In the genomic region with DNA sequence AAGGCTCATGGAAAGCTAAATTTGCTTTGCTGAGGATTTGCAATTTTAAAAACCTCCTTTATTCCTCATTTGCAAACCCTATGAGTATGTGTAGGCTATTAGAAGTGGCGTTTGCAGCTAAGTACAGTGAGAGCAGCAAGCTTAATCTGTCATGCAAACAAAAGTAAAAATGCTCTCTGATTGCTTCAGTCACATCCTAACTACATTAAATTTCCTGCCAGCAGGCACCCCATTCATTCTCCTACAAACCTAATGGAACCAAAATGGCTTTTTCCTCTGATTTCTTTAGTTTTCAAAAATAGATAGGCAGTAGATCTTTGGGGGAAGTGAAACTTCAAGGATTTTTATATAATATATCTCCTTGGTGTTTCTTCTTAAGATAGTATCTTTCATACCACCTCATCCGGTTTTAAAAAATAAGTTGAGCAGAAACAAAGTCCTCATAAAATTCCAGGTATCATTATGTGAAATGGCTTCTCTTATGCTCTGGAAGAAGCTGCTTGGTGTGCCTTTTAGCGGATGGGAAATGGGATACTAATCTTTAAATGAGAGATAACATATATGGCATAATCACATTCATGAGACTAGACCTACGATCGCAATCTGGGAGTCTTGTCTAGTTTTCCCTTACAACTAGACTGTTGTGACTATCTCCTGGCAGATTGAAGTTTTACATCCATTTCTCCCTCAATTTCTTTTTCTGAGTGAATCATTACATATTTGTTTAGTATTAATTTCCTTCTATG, we compare ENCODE assay signal across 20 cellular contexts.
"Had no signal": no experiment of that assay in that cellular context is flagged by ENCODE, and none has a peak within 500 bp of the region (broad histone marks: within the 10 kb centered on the region; RNA-seq: fewer than 3 reads in every experiment).

No MANE protein-coding gene starts in this region.

- H3K4me3 Mint-ChIP-seq: activated naive CD4-positive, alpha-beta T cell treated with anti-CD3 and anti-CD28 coated beads for 36 hours; natural killer cell; stimulated activated naive CD8-positive, alpha-beta T cell treated with anti-CD3 and anti-CD28 coated beads, Interleukin-15, Interleukin-2, amounts not matched to agents 100 ng/mL and 50 ng/mL, for 24 hours; T-helper 2 cell treated with Interferon-gamma antibody and Interleukin-4, amounts not matched to agents 5 μg/mL and 100 μg/mL, for 36 hours had no signal

- H3K36me3 ChIP-seq: cardiac muscle cell had no signal

- H3K9me3 Mint-ChIP-seq: activated naive CD4-positive, alpha-beta T cell treated with anti-CD3 and anti-CD28 coated beads for 36 hours; activated T-helper 2 cell treated with anti-CD3 and anti-CD28 coated beads, Interferon-gamma antibody, Interleukin-2, Interleukin-4, amounts not matched to agents 10 μg/mL and 5 μg/mL and 100 μg/mL, durations not matched to agents 14 hours and 24 hours and 36 hours; natural killer cell; stimulated activated naive CD8-positive, alpha-beta T cell treated with anti-CD3 and anti-CD28 coated beads, Interleukin-15, Interleukin-2, amounts not matched to agents 100 ng/mL and 50 ng/mL, for 24 hours; T-helper 2 cell treated with Interferon-gamma antibody and Interleukin-4, amounts not matched to agents 5 μg/mL and 100 μg/mL, for 36 hours had no signal

- H3K4me1 ChIP-seq: esophagus muscularis mucosa, left ventricle myocardium inferior, suprapubic skin, upper lobe of left lung had no signal

- H3K9me3 ChIP-seq: esophagus muscularis mucosa, left ventricle myocardium inferior, suprapubic skin, upper lobe of left lung had no signal

- ATAC-seq: natural killer cell, right cardiac atrium had no signal

- DNase-seq: activated CD4-positive, alpha-beta T cell treated with anti-CD3 and anti-CD28 coated beads, Interleukin-2, amount 50 U/mL, for 4 hours; activated CD4-positive, CD25-positive, alpha-beta regulatory T cell treated with anti-CD3 and anti-CD28 coated beads, Interleukin-2, amount 50 U/mL, for 72 hours; activated naive CD4-positive, alpha-beta T cell treated with anti-CD3 and anti-CD28 coated beads for 36 hours; left ventricle myocardium inferior; mesenchymal stem cell; natural killer cell; posterior cingulate gyrus; right cardiac atrium; small intestine; stimulated activated CD4-positive, alpha-beta T cell treated with anti-CD3 and anti-CD28 coated beads, Interleukin-4, amount 100 ng/mL, for 4 hours; stimulated activated CD8-positive, alpha-beta memory T cell treated with anti-CD3 and anti-CD28 coated beads, Interleukin-4, amount 100 ng/mL, for 48 hours; upper lobe of left lung had no signal

- H3K27ac Mint-ChIP-seq: activated naive CD4-positive, alpha-beta T cell treated with anti-CD3 and anti-CD28 coated beads for 36 hours; activated T-helper 2 cell treated with anti-CD3 and anti-CD28 coated beads, Interferon-gamma antibody, Interleukin-2, Interleukin-4, amounts not matched to agents 10 μg/mL and 5 μg/mL and 100 μg/mL, durations not matched to agents 14 hours and 24 hours and 36 hours; natural killer cell; stimulated activated naive CD8-positive, alpha-beta T cell treated with anti-CD3 and anti-CD28 coated beads, Interleukin-15, Interleukin-2, amounts not matched to agents 100 ng/mL and 50 ng/mL, for 24 hours; T-helper 2 cell treated with Interferon-gamma antibody and Interleukin-4, amounts not matched to agents 5 μg/mL and 100 μg/mL, for 36 hours had no signal

- H3K27me3 ChIP-seq: esophagus muscularis mucosa, suprapubic skin, upper lobe of left lung had no signal

- FAIRE-seq: astrocyte, colon, small intestine had no signal

- H3K27ac ChIP-seq: cardiac muscle cell, esophagus muscularis mucosa, left ventricle myocardium inferior, suprapubic skin, upper lobe of left lung had no signal

- H3K4me3 ChIP-seq: cardiac muscle cell, esophagus muscularis mucosa, left ventricle myocardium inferior, suprapubic skin, upper lobe of left lung had no signal

- H3K27me3 Mint-ChIP-seq: stimulated activated naive CD8-positive, alpha-beta T cell treated with anti-CD3 and anti-CD28 coated beads, Interleukin-15, Interleukin-2, amounts not matched to agents 100 ng/mL and 50 ng/mL, for 24 hours had no signal
